ENCODE assay signal across 31 cellular contexts in the genomic region with DNA sequence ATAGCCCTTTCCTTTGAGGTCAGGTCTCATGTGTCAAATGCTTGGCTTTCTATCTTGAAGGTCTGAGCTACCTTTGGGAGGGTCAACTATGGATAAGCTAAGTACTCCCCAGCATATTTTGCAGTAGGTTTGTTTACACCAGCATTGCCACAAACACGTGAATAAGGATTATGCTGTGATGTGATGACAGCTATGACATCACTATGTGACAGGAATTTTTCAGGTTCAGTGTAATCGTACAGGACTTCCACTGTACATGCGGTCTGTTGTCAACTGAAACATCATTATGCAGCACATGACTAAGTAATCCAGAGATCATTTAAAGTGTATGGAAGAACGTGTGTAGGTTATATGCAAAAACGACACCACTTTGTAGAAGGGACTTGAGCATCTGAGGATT.
"Had no signal": no experiment of that assay in that cellular context is flagged by ENCODE, and none has a peak within 500 bp of the region (broad histone marks: within the 10 kb centered on the region; RNA-seq: fewer than 3 reads in every experiment).

No MANE protein-coding gene starts in this region.

- H3K4me3 Mint-ChIP-seq: activated CD4-positive, alpha-beta T cell treated with anti-CD3 and anti-CD28 coated beads for 36 hours; activated CD4-positive, alpha-beta T cell treated with anti-CD3 and anti-CD28 coated beads, Interleukin-2, amount 10 ng/mL, durations not matched to agents 7 days and 5 days; activated CD8-positive, alpha-beta T cell treated with anti-CD3 and anti-CD28 coated beads, Interleukin-2, amount 10 ng/mL, durations not matched to agents 7 days and 5 days; activated naive CD4-positive, alpha-beta T cell treated with anti-CD3 and anti-CD28 coated beads, Interleukin-2, amount 50 U/mL, for 24 hours; activated naive CD8-positive, alpha-beta T cell treated with anti-CD3 and anti-CD28 coated beads, Interleukin-2, amount 10 ng/mL, durations not matched to agents 7 days and 5 days; activated T-cell treated with anti-CD3 and anti-CD28 coated beads, Interleukin-2, amount 50 U/mL, for 24 hours; central memory CD8-positive, alpha-beta T cell; T-helper 1 cell treated with Interleukin-12 subunit alpha and Interleukin-12 subunit beta and Interleukin-4 antibody, amounts not matched to agents 30 μg/mL and 1 μg/mL, for 36 hours; T-helper 2 cell treated with Interferon-gamma antibody and Interleukin-4, amounts not matched to agents 5 μg/mL and 100 μg/mL, for 36 hours; WTC11 had no signal

- H3K4me3 ChIP-seq: ascending aorta, cardiac muscle cell, Peyer's patch, SJSA1 had no signal

- H3K4me2 ChIP-seq: SK-N-SH had no signal

- H3K27me3 ChIP-seq: ascending aorta, cardiac muscle cell, Peyer's patch had no signal

- DNase-seq: activated CD4-positive, alpha-beta T cell treated with anti-CD3 and anti-CD28 coated beads for 36 hours; activated CD4-positive, alpha-beta T cell treated with anti-CD3 and anti-CD28 coated beads, Interleukin-2, amount 10 ng/mL, durations not matched to agents 7 days and 5 days; activated CD4-positive, alpha-beta T cell treated with anti-CD3 and anti-CD28 coated beads, Interleukin-2, amount 50 U/mL, for 48 hours; activated CD8-positive, alpha-beta T cell treated with anti-CD3 and anti-CD28 coated beads, Interleukin-2, amount 10 ng/mL, durations not matched to agents 7 days and 5 days; activated gamma-delta T cell; activated naive CD4-positive, alpha-beta T cell treated with Interleukin-2 at 50 U/mL for 16 hours; activated naive CD8-positive, alpha-beta T cell treated with anti-CD3 and anti-CD28 coated beads, Interleukin-2, amount 10 ng/mL, durations not matched to agents 7 days and 5 days; activated T-cell treated with anti-CD3 and anti-CD28 coated beads, Interleukin-2, amount 50 U/mL, for 24 hours; amygdala; NCI-H1105 treated with DMSO at 0.1 percent for 48 hours; NCI-H1436; NCI-H1694; NCI-H1930; NCI-H2081 treated with DMSO at 0.1 percent for 48 hours; NCI-H226; NCI-H446 treated with DMSO at 0.1 percent for 48 hours; NCI-H524; Peyer's patch; RPMI8226; SHP77 treated with DMSO at 0.1 percent for 48 hours; SK-N-SH had no signal

- H3K9me3 ChIP-seq: ascending aorta, Peyer's patch, SJSA1, SK-N-SH had no signal

- H3K36me3 ChIP-seq: ascending aorta, cardiac muscle cell, Peyer's patch, SJSA1 had no signal

- H3K9ac ChIP-seq: SK-N-SH had no signal

- H3K9me3 Mint-ChIP-seq: activated CD4-positive, alpha-beta T cell treated with anti-CD3 and anti-CD28 coated beads, Interleukin-2, amount 10 ng/mL, durations not matched to agents 7 days and 5 days; activated naive CD4-positive, alpha-beta T cell treated with anti-CD3 and anti-CD28 coated beads, Interleukin-2, amount 50 U/mL, for 24 hours; activated naive CD8-positive, alpha-beta T cell treated with anti-CD3 and anti-CD28 coated beads, Interleukin-2, amount 10 ng/mL, durations not matched to agents 7 days and 5 days; activated T-cell treated with anti-CD3 and anti-CD28 coated beads, Interleukin-2, amount 50 U/mL, for 24 hours; activated T-helper 2 cell treated with anti-CD3 and anti-CD28 coated beads, Interferon-gamma antibody, Interleukin-2, Interleukin-4, amounts not matched to agents 10 μg/mL and 5 μg/mL and 100 μg/mL, durations not matched to agents 14 hours and 24 hours and 36 hours; central memory CD8-positive, alpha-beta T cell; T-helper 1 cell treated with Interleukin-12 subunit alpha and Interleukin-12 subunit beta and Interleukin-4 antibody, amounts not matched to agents 30 μg/mL and 1 μg/mL, for 36 hours; T-helper 2 cell treated with Interferon-gamma antibody and Interleukin-4, amounts not matched to agents 5 μg/mL and 100 μg/mL, for 36 hours; WTC11 had no signal

- H3K4me1 ChIP-seq: ascending aorta, Peyer's patch, SJSA1 had no signal

- H3K4me1 Mint-ChIP-seq: activated naive CD4-positive, alpha-beta T cell treated with anti-CD3 and anti-CD28 coated beads, Interleukin-2, amount 50 U/mL, for 24 hours; central memory CD8-positive, alpha-beta T cell had no signal

- FAIRE-seq: TTC549 had no signal

- H3K27ac Mint-ChIP-seq: activated CD4-positive, alpha-beta T cell treated with anti-CD3 and anti-CD28 coated beads for 36 hours; activated CD4-positive, alpha-beta T cell treated with anti-CD3 and anti-CD28 coated beads, Interleukin-2, amount 10 ng/mL, durations not matched to agents 7 days and 5 days; activated CD8-positive, alpha-beta T cell treated with anti-CD3 and anti-CD28 coated beads, Interleukin-2, amount 10 ng/mL, durations not matched to agents 7 days and 5 days; activated naive CD4-positive, alpha-beta T cell treated with anti-CD3 and anti-CD28 coated beads, Interleukin-2, amount 50 U/mL, for 24 hours; activated T-cell treated with anti-CD3 and anti-CD28 coated beads, Interleukin-2, amount 50 U/mL, for 24 hours; T-helper 1 cell treated with Interleukin-12 subunit alpha and Interleukin-12 subunit beta and Interleukin-4 antibody, amounts not matched to agents 30 μg/mL and 1 μg/mL, for 36 hours; T-helper 2 cell treated with Interferon-gamma antibody and Interleukin-4, amounts not matched to agents 5 μg/mL and 100 μg/mL, for 36 hours; WTC11 had no signal

- H3K36me3 Mint-ChIP-seq: activated naive CD4-positive, alpha-beta T cell treated with anti-CD3 and anti-CD28 coated beads, Interleukin-2, amount 50 U/mL, for 24 hours; activated naive CD8-positive, alpha-beta T cell treated with anti-CD3 and anti-CD28 coated beads, Interleukin-2, amount 10 ng/mL, durations not matched to agents 7 days and 5 days; WTC11 had no signal

- H3K27ac ChIP-seq: ascending aorta, cardiac muscle cell, Peyer's patch, SJSA1 had no signal

- H3K9me2 ChIP-seq: SK-N-SH had no signal
